In genomic region chr11:87339416-87339815, GRCh38 we compare ENCODE assay signal across 24 cellular contexts.
"Had no signal": no experiment of that assay in that cellular context is flagged by ENCODE, and none has a peak within 500 bp of the region (broad histone marks: within the 10 kb centered on the region; RNA-seq: fewer than 3 reads in every experiment).

No MANE protein-coding gene starts in this region.

- DNase-seq: colonic mucosa; cortex of kidney; dermis blood vessel endothelial cell; dorsolateral prefrontal cortex; effector CD4-positive, alpha-beta T cell; effector CD8-positive, alpha-beta T cell; effector memory CD4-positive, alpha-beta T cell; effector memory CD8-positive, alpha-beta T cell; endodermal cell; erythroblast; esophagus squamous epithelium; foreskin fibroblast; foreskin melanocyte; gastrocnemius medialis; glutamatergic neuron; head of caudate nucleus; heart left ventricle; heart right ventricle had no signal

- ATAC-seq: effector memory CD8-positive, alpha-beta T cell; esophagus mucosa; foreskin keratinocyte; gastrocnemius medialis; gastroesophageal sphincter; heart left ventricle; heart right ventricle had no signal

- H3K36me3 ChIP-seq: colonic mucosa, esophagus muscularis mucosa, esophagus squamous epithelium, gastrocnemius medialis, gastroesophageal sphincter, heart left ventricle, heart right ventricle had no signal

- H3K9me3 ChIP-seq: colonic mucosa had no signal

- H3K4me1 ChIP-seq: colonic mucosa, esophagus muscularis mucosa, esophagus squamous epithelium, foreskin keratinocyte, gastrocnemius medialis, gastroesophageal sphincter, heart left ventricle, heart right ventricle had no signal

- H3K4me3 ChIP-seq: colonic mucosa, coronary artery, dorsolateral prefrontal cortex, esophagus muscularis mucosa, esophagus squamous epithelium, gastrocnemius medialis, gastroesophageal sphincter, heart left ventricle, heart right ventricle had no signal

- H3K27me3 ChIP-seq: colonic mucosa, dorsolateral prefrontal cortex, esophagus muscularis mucosa, esophagus squamous epithelium, foreskin keratinocyte, gastrocnemius medialis, gastroesophageal sphincter, heart left ventricle, heart right ventricle had no signal

- H3K27ac ChIP-seq: colonic mucosa, coronary artery, dorsolateral prefrontal cortex, epithelial cell of prostate, esophagus muscularis mucosa, esophagus squamous epithelium, foreskin keratinocyte, gastrocnemius medialis, gastroesophageal sphincter, heart left ventricle, heart right ventricle had no signal
